Comparison of ENCODE assay signal across 9 cellular contexts in the genomic region with DNA sequence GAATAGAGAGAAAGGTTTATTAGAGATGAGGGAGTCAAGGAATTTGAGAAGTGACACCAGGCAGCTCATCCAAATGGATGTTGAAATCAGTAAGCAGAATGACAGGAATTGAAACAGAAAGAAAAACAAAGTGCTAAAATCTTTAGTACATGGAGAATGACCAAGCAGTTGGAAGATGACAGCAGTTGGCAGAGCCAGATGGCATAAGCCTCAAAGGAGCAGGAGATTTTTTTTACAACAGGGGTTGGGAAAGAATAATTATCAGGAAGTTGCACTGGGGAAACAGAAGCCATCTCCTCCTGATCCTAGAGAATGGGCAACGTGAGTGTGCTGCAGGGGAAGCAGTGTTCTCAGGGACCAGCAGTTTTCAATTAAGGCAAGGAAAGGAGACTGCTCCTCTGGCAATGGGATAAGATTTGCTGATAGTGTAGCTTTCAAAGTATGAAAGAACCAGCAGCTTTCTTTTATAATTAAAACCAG. TPM values are rescaled to one million over a fixed set of nuclear protein-coding genes. Genes with fewer than 3 reads are reported as not detected.
DNase-seq lines count a peak whose midpoint lies in the region; ATAC-seq and TF ChIP-seq lines count a peak whose summit lies in the region.
"Had no signal": no experiment of that assay in that cellular context is flagged by ENCODE, and none has a peak within 500 bp of the region (broad histone marks: within the 10 kb centered on the region; RNA-seq: fewer than 3 reads in every experiment).

No MANE protein-coding gene starts in this region.

- no peak overlapping the region for H3K4me3 Mint-ChIP-seq in activated CD4-positive, alpha-beta T cell treated with anti-CD3 and anti-CD28 coated beads, Interleukin-2, amount 10 ng/mL, durations not matched to agents 24 days and 14 days

- ATAC-seq in GM19438 (IDR thresholded peaks at IDR 0.05; ENCODE audit: low read depth, unreplicated experiment) (peak; percentile 62), left cardiac atrium (peak; percentile 47 to 67), HG03280 (IDR thresholded peaks at IDR 0.05; ENCODE audit: unreplicated experiment) (no peak)

- peaks cover 3% of the 10 kb centered on the region for H3K4me1 Mint-ChIP-seq in activated CD4-positive, alpha-beta T cell treated with anti-CD3 and anti-CD28 coated beads, Interleukin-2, amount 10 ng/mL, durations not matched to agents 24 days and 14 days

- no peak overlapping the region for H3K27ac Mint-ChIP-seq in activated CD4-positive, alpha-beta T cell treated with anti-CD3 and anti-CD28 coated beads, Interleukin-2, amount 10 ng/mL, durations not matched to agents 24 days and 14 days

- peaks cover 10% of the 10 kb centered on the region for H3K27me3 Mint-ChIP-seq in activated CD4-positive, alpha-beta T cell treated with anti-CD3 and anti-CD28 coated beads, Interleukin-2, amount 10 ng/mL, durations not matched to agents 24 days and 14 days

- intact Hi-C loops in left cardiac atrium (cut with DNase I) = no loop called here
- intact Hi-C loops in activated CD4-positive, alpha-beta T cell treated with anti-CD3 and anti-CD28 coated beads, Interleukin-2, amount 10 ng/mL, durations not matched to agents 24 days and 14 days (cut with micrococcal nuclease) = no loop called here

- H3K9me3 Mint-ChIP-seq in activated CD4-positive, alpha-beta T cell treated with anti-CD3 and anti-CD28 coated beads, Interleukin-2, amount 10 ng/mL, durations not matched to agents 24 days and 14 days = no peaks in the 10 kb centered on the region

- TF ChIP-seq CTCF in AG10803 (conservative IDR thresholded peaks at IDR 0.05; ENCODE audit: low read length) = no peak

- no peaks in the 10 kb centered on the region for H3K36me3 Mint-ChIP-seq in activated CD4-positive, alpha-beta T cell treated with anti-CD3 and anti-CD28 coated beads, Interleukin-2, amount 10 ng/mL, durations not matched to agents 24 days and 14 days (ENCODE audit: low read depth)

- peak overlapping the region; percentile 21 for H3K4me3 ChIP-seq in AG10803 (ENCODE audit: low read length)

- peak; percentile 72 for DNase-seq in AG10803 (ENCODE audit: low read depth)
- DNase-seq in NCI-H1694 (lab: John Stamatoyannopoulos, UW) = peak; percentile 2
- no peak for DNase-seq in left cardiac atrium
- no peak for DNase-seq in cerebellar nuclear complex (lab: John Stamatoyannopoulos, UW)
- DNase-seq in activated CD4-positive, alpha-beta T cell treated with anti-CD3 and anti-CD28 coated beads, Interleukin-2, amount 10 ng/mL, durations not matched to agents 24 days and 14 days = no peak
- DNase-seq in islet precursor cell = no peak
- DNase-seq: COR-L47 had no signal

RNA-seq across cellular contexts. Expression of gene RAB39A, which starts 28.9 kb away (rescaled TPM):
- total RNA-seq in left cardiac atrium = 1 to 10 TPM; 1.1 TPM
- not detected in 2 replicates for total RNA-seq in activated CD4-positive, alpha-beta T cell treated with anti-CD3 and anti-CD28 coated beads, Interleukin-2, amount 10 ng/mL, durations not matched to agents 24 days and 14 days

RNA-seq across cellular contexts. Expression of gene CUL5, which starts 51.5 kb away (rescaled TPM):
- total RNA-seq in left cardiac atrium = 10 to 100 TPM; 37.9 to 40.5 TPM
- 38.0 and 40.1 TPM in 2 replicates for total RNA-seq in activated CD4-positive, alpha-beta T cell treated with anti-CD3 and anti-CD28 coated beads, Interleukin-2, amount 10 ng/mL, durations not matched to agents 24 days and 14 days

Comparison
In these comparisons a context has a peak if more than half of its experiments do, and no peak if none do; other contexts are left out.
1. DNase-seq: peak in AG10803 (single experiment) and NCI-H1694 (single experiment); none in left cardiac atrium (single experiment), cerebellar nuclear complex (0 of 2), activated CD4-positive, alpha-beta T cell treated with anti-CD3 and anti-CD28 coated beads, Interleukin-2, amount 10 ng/mL, durations not matched to agents 24 days and 14 days (single experiment) and islet precursor cell (single experiment).